In genomic region chr9:22041792-22042191, GRCh38 we compare ENCODE assay signal across 14 cellular contexts. TPM values are rescaled to one million over a fixed set of nuclear protein-coding genes. Genes with fewer than 3 reads are reported as not detected.
DNase-seq lines count a peak whose midpoint lies in the region; ATAC-seq and TF ChIP-seq lines count a peak whose summit lies in the region.
"Had no signal": no experiment of that assay in that cellular context is flagged by ENCODE, and none has a peak within 500 bp of the region (broad histone marks: within the 10 kb centered on the region; RNA-seq: fewer than 3 reads in every experiment).

No MANE protein-coding gene starts in this region.

- WGBS in iPS DF 6.9 (ENCODE audit: insufficient coverage, insufficient read length): no CpG with 5 or more reads among the region's 1 CpG
- 29 to 55% (median 32%) methylated on average over 1 of the region's 1 CpG for WGBS in stomach, 5 donors

- TF ChIP-seq CTCF in WTC11 (IDR thresholded peaks at IDR 0.05) (no peak), stomach (IDR thresholded peaks at IDR 0.05) (no peak)

- H3K36me3 Mint-ChIP-seq in WTC11: no peaks in the 10 kb centered on the region

- H3K27ac ChIP-seq in iPS DF 6.9 (ENCODE audit: low read length): no peak overlapping the region
- no peak overlapping the region for H3K27ac ChIP-seq in stomach
- H3K27ac ChIP-seq: heart left ventricle, sigmoid colon had no signal

- no peak for TF ChIP-seq POLR2A in stomach (IDR thresholded peaks at IDR 0.05)

- H3K4me3 ChIP-seq in iPS DF 6.9 (ENCODE audit: low read length): no peak overlapping the region
- no peak overlapping the region for H3K4me3 ChIP-seq in stomach
- H3K4me3 ChIP-seq: heart left ventricle, sigmoid colon had no signal

- H3K4me1 ChIP-seq in iPS DF 6.9 (ENCODE audit: control insufficient read depth, insufficient read depth, low read length) (no peaks in the 10 kb centered on the region), stomach (peaks cover 0 to 21% (median 5%) of the 10 kb centered on the region in 4 donors)

- H3K9me3 Mint-ChIP-seq in WTC11: no peaks in the 10 kb centered on the region
- H3K9me3 Mint-ChIP-seq: IgD-negative memory B cell had no signal

- CTCF ChIA-PET in WTC11 (lab: Charles Lee): interaction anchor here (0.8 to 1.2 kb wide), 3 partner anchors 33 to 201 kb away, joined by 3 to 6 read pairs (median 3); partner anchors contain the start of gene CDKN2B

- H3K9me3 ChIP-seq in iPS DF 6.9 (ENCODE audit: control insufficient read depth, insufficient read depth, low read length) (no peaks in the 10 kb centered on the region), stomach (no peaks in the 10 kb centered on the region)
- H3K9me3 ChIP-seq: heart left ventricle, sigmoid colon had no signal

- H3K4me3 Mint-ChIP-seq in WTC11: no peak overlapping the region
- H3K4me3 Mint-ChIP-seq: IgD-negative memory B cell had no signal

- H3K4me1 Mint-ChIP-seq in WTC11: 0 out of 2 replicates have a peak, but pooled peaks cover 6% of the 10 kb centered on the region
- H3K4me1 Mint-ChIP-seq: IgD-negative memory B cell had no signal

- no peak overlapping the region for H3K27ac Mint-ChIP-seq in WTC11

- H3K27me3 Mint-ChIP-seq in WTC11 (ENCODE audit: low read depth): no peaks in the 10 kb centered on the region
- H3K27me3 Mint-ChIP-seq: IgD-negative memory B cell had no signal

- intact Hi-C loops in stomach (cut with DNase I; ENCODE audit: low total_unique reads): no loop called here

- H3K36me3 ChIP-seq in iPS DF 6.9 (ENCODE audit: control insufficient read depth, insufficient read depth, low read length): no peaks in the 10 kb centered on the region
- H3K36me3 ChIP-seq in stomach: no peaks in the 10 kb centered on the region
- H3K36me3 ChIP-seq: heart left ventricle, sigmoid colon had no signal

- DNase-seq in DMS 273 (lab: John Stamatoyannopoulos, UW; ENCODE audit: unreplicated experiment) (peak; percentile 8), DMS 273 treated with DMSO at 0.1 percent for 48 hours (lab: John Stamatoyannopoulos, UW) (no peak), WTC11 (ENCODE audit: low spot score) (no peak), iPS DF 6.9 (ENCODE audit: low read depth, low spot score) (peak; percentile 18), stomach (peak; percentile 71), GOT3 (lab: John Stamatoyannopoulos, UW) (no peak)
- DNase-seq: activated CD4-positive, CD25-positive, alpha-beta regulatory T cell treated with anti-CD3 and anti-CD28 coated beads, Interleukin-2, amount 50 U/mL, for 72 hours; heart left ventricle; NCI-H2081 treated with DMSO at 0.1 percent for 48 hours; sigmoid colon had no signal

- POLR2A ChIA-PET in WTC11 (lab: Charles Lee): no interaction called here

- peak; percentile 72 for ATAC-seq in WTC11
- no peak for ATAC-seq in GM18861 (IDR thresholded peaks at IDR 0.05; ENCODE audit: unreplicated experiment)
- no peak for ATAC-seq in GM21381 (IDR thresholded peaks at IDR 0.05; ENCODE audit: unreplicated experiment)
- ATAC-seq: heart left ventricle, Right ventricle myocardium inferior had no signal

- no peaks in the 10 kb centered on the region for H3K27me3 ChIP-seq in iPS DF 6.9 (ENCODE audit: control insufficient read depth, insufficient read depth, low read length)
- no peaks in the 10 kb centered on the region for H3K27me3 ChIP-seq in stomach
- H3K27me3 ChIP-seq: heart left ventricle had no signal

- TF ChIP-seq EP300 in stomach (IDR thresholded peaks at IDR 0.05): no peak

TF ChIP-seq in WTC11, 78 proteins besides CTCF, POLR2A, EP300 and RAD21:
- no peak for TF ChIP-seq SMAD4 (CRISPR knock-in tag; IDR thresholded peaks at IDR 0.05)
- TF ChIP-seq ZNF281 (CRISPR knock-in tag; IDR thresholded peaks at IDR 0.05): no peak
- TF ChIP-seq, protein P1, sequence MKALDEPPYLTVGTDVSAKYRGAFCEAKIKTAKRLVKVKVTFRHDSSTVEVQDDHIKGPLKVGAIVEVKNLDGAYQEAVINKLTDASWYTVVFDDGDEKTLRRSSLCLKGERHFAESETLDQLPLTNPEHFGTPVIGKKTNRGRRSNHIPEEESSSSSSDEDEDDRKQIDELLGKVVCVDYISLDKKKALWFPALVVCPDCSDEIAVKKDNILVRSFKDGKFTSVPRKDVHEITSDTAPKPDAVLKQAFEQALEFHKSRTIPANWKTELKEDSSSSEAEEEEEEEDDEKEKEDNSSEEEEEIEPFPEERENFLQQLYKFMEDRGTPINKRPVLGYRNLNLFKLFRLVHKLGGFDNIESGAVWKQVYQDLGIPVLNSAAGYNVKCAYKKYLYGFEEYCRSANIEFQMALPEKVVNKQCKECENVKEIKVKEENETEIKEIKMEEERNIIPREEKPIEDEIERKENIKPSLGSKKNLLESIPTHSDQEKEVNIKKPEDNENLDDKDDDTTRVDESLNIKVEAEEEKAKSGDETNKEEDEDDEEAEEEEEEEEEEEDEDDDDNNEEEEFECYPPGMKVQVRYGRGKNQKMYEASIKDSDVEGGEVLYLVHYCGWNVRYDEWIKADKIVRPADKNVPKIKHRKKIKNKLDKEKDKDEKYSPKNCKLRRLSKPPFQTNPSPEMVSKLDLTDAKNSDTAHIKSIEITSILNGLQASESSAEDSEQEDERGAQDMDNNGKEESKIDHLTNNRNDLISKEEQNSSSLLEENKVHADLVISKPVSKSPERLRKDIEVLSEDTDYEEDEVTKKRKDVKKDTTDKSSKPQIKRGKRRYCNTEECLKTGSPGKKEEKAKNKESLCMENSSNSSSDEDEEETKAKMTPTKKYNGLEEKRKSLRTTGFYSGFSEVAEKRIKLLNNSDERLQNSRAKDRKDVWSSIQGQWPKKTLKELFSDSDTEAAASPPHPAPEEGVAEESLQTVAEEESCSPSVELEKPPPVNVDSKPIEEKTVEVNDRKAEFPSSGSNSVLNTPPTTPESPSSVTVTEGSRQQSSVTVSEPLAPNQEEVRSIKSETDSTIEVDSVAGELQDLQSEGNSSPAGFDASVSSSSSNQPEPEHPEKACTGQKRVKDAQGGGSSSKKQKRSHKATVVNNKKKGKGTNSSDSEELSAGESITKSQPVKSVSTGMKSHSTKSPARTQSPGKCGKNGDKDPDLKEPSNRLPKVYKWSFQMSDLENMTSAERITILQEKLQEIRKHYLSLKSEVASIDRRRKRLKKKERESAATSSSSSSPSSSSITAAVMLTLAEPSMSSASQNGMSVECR (CRISPR knock-in tag; IDR thresholded peaks at IDR 0.05; ENCODE audit: borderline replicate concordance): no peak
- no peak for TF ChIP-seq ZNF232 (CRISPR knock-in tag; IDR thresholded peaks at IDR 0.05)
- no peak for TF ChIP-seq FOXJ3 (CRISPR knock-in tag; IDR thresholded peaks at IDR 0.05; ENCODE audit: borderline replicate concordance)

RNA-seq across cellular contexts. Expression of gene CDKN2B, which starts 32.7 kb away (rescaled TPM):
- total RNA-seq in WTC11 (2021) (0.13 to 0.73 TPM (median 0.46 TPM) in 3 replicates), stomach (100 to 1,000 TPM in 1 of 5 donors, 1 to 10 TPM in 2, under 1 TPM in 1, not detected in 1; 0.58 to 152 (median 3.6) TPM)
- 10 to 100 TPM in 1 of 3 donors, 1 to 10 TPM in 2; 4.7 to 12.8 (median 8.6) TPM for polyA plus RNA-seq in stomach

RNA-seq across cellular contexts. Expression of gene CDKN2B-AS1, which starts 47.2 kb away (rescaled TPM):
- total RNA-seq in WTC11 (2021): 0.21 to 0.24 TPM in 2 of 3 replicates, not detected in the other
- 1 to 10 TPM in 2 of 5 donors, under 1 TPM in 1, not detected in 2; 0.73 to 1.6 (median 1.4) TPM for total RNA-seq in stomach
- 1 to 10 TPM in 1 of 3 donors, under 1 TPM in 1, not detected in 1; 0.48 to 1.1 TPM for polyA plus RNA-seq in stomach
- total RNA-seq: Right ventricle myocardium inferior had no signal
- polyA plus RNA-seq: heart left ventricle, IgD-negative memory B cell had no signal

RNA-seq across cellular contexts. Expression of gene CDKN2A, which starts 47.6 kb away (rescaled TPM):
- 0.50 to 0.57 TPM (median 0.57 TPM) in 3 replicates for total RNA-seq in WTC11 (2021)
- total RNA-seq in stomach: 10 to 100 TPM in 1 of 5 donors, under 1 TPM in 1, not detected in 3; 0.73 to 47.3 TPM
- 1 to 10 TPM in 2 of 3 donors, not detected in 1; 1.9 to 3.2 TPM for polyA plus RNA-seq in stomach
- polyA plus RNA-seq: heart left ventricle had no signal

Comparison
In these comparisons a context has a peak if more than half of its experiments do, and no peak if none do; other contexts are left out.
1. DNase-seq: peak in DMS 273 (single experiment), iPS DF 6.9 (single experiment) and stomach (single experiment); none in DMS 273 treated with DMSO at 0.1 percent for 48 hours (single experiment), WTC11 (single experiment) and GOT3 (single experiment).